10 cellular contexts compared by ENCODE assay signal in the genomic region with DNA sequence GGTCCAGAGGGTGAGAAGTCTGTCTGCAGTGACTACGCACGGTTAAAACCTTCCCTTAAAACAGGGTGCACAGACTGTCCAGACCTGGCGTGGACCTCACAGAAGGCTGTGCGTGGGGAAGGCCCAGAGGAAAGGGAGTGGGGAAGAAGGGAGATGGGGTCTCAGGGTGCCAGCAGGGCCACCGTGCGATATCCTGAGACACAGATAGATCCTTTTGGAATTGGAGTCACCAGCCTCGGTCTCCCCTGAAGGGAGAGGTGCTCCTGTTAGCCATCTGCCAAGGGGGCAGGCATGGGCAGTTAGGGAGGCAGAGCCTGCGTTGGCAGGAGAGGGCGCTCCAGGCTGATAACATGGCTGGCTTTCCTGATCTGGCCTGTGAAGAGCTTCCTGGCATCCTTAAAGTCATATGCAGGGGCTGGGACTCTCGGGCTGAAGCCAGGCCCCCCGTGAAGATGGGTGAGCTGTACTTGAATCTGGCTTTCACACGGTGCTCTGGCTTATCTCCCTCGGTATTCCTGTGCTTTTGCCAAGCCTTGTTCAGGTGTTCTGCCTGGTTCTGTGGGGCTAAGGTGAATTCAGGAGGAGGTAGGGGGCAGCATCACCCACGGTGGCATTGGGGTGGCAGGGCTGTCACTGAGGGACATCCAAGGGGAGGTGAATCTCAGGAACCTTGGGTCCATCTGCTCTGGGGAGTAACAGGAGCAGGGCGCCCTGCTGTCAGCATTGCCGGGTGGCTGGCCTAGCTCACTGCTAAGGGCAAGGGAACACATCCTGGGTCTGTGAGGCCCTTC.
DNase-seq lines count a peak whose midpoint lies in the region; ATAC-seq and TF ChIP-seq lines count a peak whose summit lies in the region.
"Had no signal": no experiment of that assay in that cellular context is flagged by ENCODE, and none has a peak within 500 bp of the region (broad histone marks: within the 10 kb centered on the region; RNA-seq: fewer than 3 reads in every experiment).

No MANE protein-coding gene starts in this region.

- H3K4me1 Mint-ChIP-seq in activated CD4-positive, alpha-beta memory T cell treated with anti-CD3 and anti-CD28 coated beads for 36 hours (ENCODE audit: low read depth) = no peaks in the 10 kb centered on the region
- no peaks in the 10 kb centered on the region for H3K4me1 Mint-ChIP-seq in activated CD4-positive, alpha-beta memory T cell treated with anti-CD3 and anti-CD28 coated beads, Interleukin-2, amount 10 ng/mL, durations not matched to agents 7 days and 5 days
- H3K4me1 Mint-ChIP-seq: activated CD4-positive, alpha-beta T cell treated with anti-CD3 and anti-CD28 coated beads, Interleukin-2, amount 10 ng/mL, durations not matched to agents 7 days and 5 days had no signal

- no peaks in the 10 kb centered on the region for H3K9me2 ChIP-seq in SK-N-SH

- DNase-seq in activated CD4-positive, alpha-beta memory T cell treated with anti-CD3 and anti-CD28 coated beads for 36 hours = peak; percentile 8
- DNase-seq in activated CD4-positive, alpha-beta memory T cell treated with anti-CD3 and anti-CD28 coated beads, Interleukin-2, amount 10 ng/mL, durations not matched to agents 7 days and 5 days = no peak
- peak; percentile 51 for DNase-seq in SK-N-SH
- peak; percentile 63 for DNase-seq in left ventricle myocardium superior
- peak; percentile 18 to 61 for DNase-seq in tibial artery
- no peak for DNase-seq in effector CD4-positive, alpha-beta T cell
- no peak for DNase-seq in BE2C
- DNase-seq: activated CD4-positive, alpha-beta T cell treated with anti-CD3 and anti-CD28 coated beads, Interleukin-2, amount 10 ng/mL, durations not matched to agents 7 days and 5 days; effector CD8-positive, alpha-beta T cell had no signal

- H4K20me1 ChIP-seq in SK-N-SH (ENCODE audit: insufficient read depth) = no peaks in the 10 kb centered on the region

- CTCF ChIA-PET in activated CD4-positive, alpha-beta memory T cell treated with anti-CD3 and anti-CD28 coated beads for 36 hours (lab: Charles Lee) = interaction anchor here (1.0 to 2.7 kb wide), 3 partner anchors 10 to 409 kb away, joined by 3 to 12 read pairs (median 3); no protein-coding TSS in a partner anchor
- CTCF ChIA-PET in activated CD4-positive, alpha-beta memory T cell treated with anti-CD3 and anti-CD28 coated beads, Interleukin-2, amount 10 ng/mL, durations not matched to agents 7 days and 5 days (lab: Charles Lee) = interaction anchor here (0.7 to 1.5 kb wide), 3 partner anchors 46 to 408 kb away, joined by 3 to 5 read pairs (median 4); no protein-coding TSS in a partner anchor
- CTCF ChIA-PET in SK-N-SH (lab: Yijun Ruan, JAX) = interaction anchor here (0.5 to 20.7 kb wide), 24 partner anchors 8 to 428 kb away, joined by 3 to 333 read pairs (median 3); no protein-coding TSS in a partner anchor

- intact Hi-C loops in activated CD4-positive, alpha-beta memory T cell treated with anti-CD3 and anti-CD28 coated beads for 36 hours (cut with micrococcal nuclease) = no loop called here
- intact Hi-C loops in left ventricle myocardium superior (cut with micrococcal nuclease) = loop anchor here (10.0 kb wide), 1 partner anchor 307 kb away; no protein-coding TSS in a partner anchor
- intact Hi-C loops in tibial artery (cut with DNase I; ENCODE audit: low total_unique reads) = loop anchor here (10.0 kb wide), 1 partner anchor 297 kb away; no protein-coding TSS in a partner anchor

- ATAC-seq in left ventricle myocardium superior = peak; percentile 85
- no peak for ATAC-seq in HG02571 (IDR thresholded peaks at IDR 0.05; ENCODE audit: unreplicated experiment)

- WGBS in SK-N-SH (ENCODE audit: low lambda C conversion rate) = 84% methylated on average over 10 of the region's 16 CpGs

- H3F3A ChIP-seq in SK-N-SH (replicated peaks; ENCODE audit: insufficient read depth) = no peaks in the 10 kb centered on the region

- no peaks in the 10 kb centered on the region for H3K9me3 Mint-ChIP-seq in activated CD4-positive, alpha-beta memory T cell treated with anti-CD3 and anti-CD28 coated beads for 36 hours
- H3K9me3 Mint-ChIP-seq in activated CD4-positive, alpha-beta memory T cell treated with anti-CD3 and anti-CD28 coated beads, Interleukin-2, amount 10 ng/mL, durations not matched to agents 7 days and 5 days = no peaks in the 10 kb centered on the region
- H3K9me3 Mint-ChIP-seq: activated CD4-positive, alpha-beta T cell treated with anti-CD3 and anti-CD28 coated beads, Interleukin-2, amount 10 ng/mL, durations not matched to agents 7 days and 5 days had no signal

- H3K4me2 ChIP-seq in SK-N-SH = no peak overlapping the region

- H3K4me1 ChIP-seq in SK-N-SH (ENCODE audit: control insufficient read depth in 1 of 2, insufficient read depth in 2 of 2, low read depth in 1 of 2, low read length in 1 of 2) (peaks cover 0 to 73% of the 10 kb centered on the region in 2 experiments; a peak in 1 of 4 replicates), tibial artery (peaks cover 0 to 29% (median 5%) of the 10 kb centered on the region in 4 donors), BE2C (peaks cover 25% of the 10 kb centered on the region)

- H3K36me3 Mint-ChIP-seq in activated CD4-positive, alpha-beta memory T cell treated with anti-CD3 and anti-CD28 coated beads for 36 hours = no peaks in the 10 kb centered on the region
- no peaks in the 10 kb centered on the region for H3K36me3 Mint-ChIP-seq in activated CD4-positive, alpha-beta memory T cell treated with anti-CD3 and anti-CD28 coated beads, Interleukin-2, amount 10 ng/mL, durations not matched to agents 7 days and 5 days (ENCODE audit: low read depth)

- TF ChIP-seq CTCF in SK-N-SH (IDR thresholded peaks at IDR 0.05) (peak; percentile 31), tibial artery (IDR thresholded peaks at IDR 0.05) (no peak), BE2C (IDR thresholded peaks at IDR 0.05; ENCODE audit: low read depth, low read length) (no peak; the same call in 1 of the 2 replicates)

- no peak overlapping the region for H3K9ac ChIP-seq in SK-N-SH

- H3K36me3 ChIP-seq in SK-N-SH (replicated peaks in 1 of 2; ENCODE audit: control insufficient read depth in 1 of 2, insufficient read depth in 2 of 2, low read length in 1 of 2) = no peaks in the 10 kb centered on the region
- peaks cover 5 to 20% (median 5%) of the 10 kb centered on the region in 3 donors for H3K36me3 ChIP-seq in tibial artery
- no peaks in the 10 kb centered on the region for H3K36me3 ChIP-seq in BE2C

- H3K79me2 ChIP-seq in SK-N-SH (ENCODE audit: insufficient read depth) = no peaks in the 10 kb centered on the region

- H3K4me3 Mint-ChIP-seq in activated CD4-positive, alpha-beta memory T cell treated with anti-CD3 and anti-CD28 coated beads for 36 hours = no peak overlapping the region
- no peak overlapping the region for H3K4me3 Mint-ChIP-seq in activated CD4-positive, alpha-beta memory T cell treated with anti-CD3 and anti-CD28 coated beads, Interleukin-2, amount 10 ng/mL, durations not matched to agents 7 days and 5 days
- H3K4me3 Mint-ChIP-seq: activated CD4-positive, alpha-beta T cell treated with anti-CD3 and anti-CD28 coated beads, Interleukin-2, amount 10 ng/mL, durations not matched to agents 7 days and 5 days had no signal

- peak overlapping the region in 1 of 2 experiments; percentile 100; a peak in 2 of 4 replicates for H3K27ac ChIP-seq in SK-N-SH (ENCODE audit: low read depth in 2 of 2, low read length in 1 of 2)
- no peak overlapping the region for H3K27ac ChIP-seq in tibial artery

- peak; percentile 70 for TF ChIP-seq RAD21 in SK-N-SH (IDR thresholded peaks at IDR 0.05; ENCODE audit: low read length)

- no peak overlapping the region for H3K27ac Mint-ChIP-seq in activated CD4-positive, alpha-beta memory T cell treated with anti-CD3 and anti-CD28 coated beads for 36 hours
- H3K27ac Mint-ChIP-seq in activated CD4-positive, alpha-beta memory T cell treated with anti-CD3 and anti-CD28 coated beads, Interleukin-2, amount 10 ng/mL, durations not matched to agents 7 days and 5 days = no peak overlapping the region
- H3K27ac Mint-ChIP-seq: activated CD4-positive, alpha-beta T cell treated with anti-CD3 and anti-CD28 coated beads, Interleukin-2, amount 10 ng/mL, durations not matched to agents 7 days and 5 days had no signal

- POLR2A ChIA-PET in activated CD4-positive, alpha-beta memory T cell treated with anti-CD3 and anti-CD28 coated beads for 36 hours (lab: Charles Lee) = interaction anchor here (0.6 kb wide), 1 partner anchor 828 kb away, joined by 3 read pairs; no protein-coding TSS in a partner anchor
- POLR2A ChIA-PET in activated CD4-positive, alpha-beta memory T cell treated with anti-CD3 and anti-CD28 coated beads, Interleukin-2, amount 10 ng/mL, durations not matched to agents 7 days and 5 days (lab: Charles Lee) = no interaction called here
- POLR2A ChIA-PET in SK-N-SH (lab: Yijun Ruan, JAX) = interaction anchor here (0.7 to 1.4 kb wide), 6 partner anchors 14 to 191 kb away, joined by 3 to 5 read pairs (median 3); no protein-coding TSS in a partner anchor

- H3K9me3 ChIP-seq in SK-N-SH = no peaks in the 10 kb centered on the region
- no peaks in the 10 kb centered on the region for H3K9me3 ChIP-seq in tibial artery
- H3K9me3 ChIP-seq in BE2C = no peaks in the 10 kb centered on the region

- TF ChIP-seq EP300 in SK-N-SH (IDR thresholded peaks at IDR 0.05; ENCODE audit: borderline replicate concordance in 1 of 2, low read depth in 1 of 2, low read length in 1 of 2) = no peak

- no peak overlapping the region for H2AFZ ChIP-seq in SK-N-SH (ENCODE audit: low read depth)

- no peaks in the 10 kb centered on the region for H3K27me3 Mint-ChIP-seq in activated CD4-positive, alpha-beta memory T cell treated with anti-CD3 and anti-CD28 coated beads for 36 hours
- no peaks in the 10 kb centered on the region for H3K27me3 Mint-ChIP-seq in activated CD4-positive, alpha-beta memory T cell treated with anti-CD3 and anti-CD28 coated beads, Interleukin-2, amount 10 ng/mL, durations not matched to agents 7 days and 5 days
- H3K27me3 Mint-ChIP-seq: activated CD4-positive, alpha-beta T cell treated with anti-CD3 and anti-CD28 coated beads, Interleukin-2, amount 10 ng/mL, durations not matched to agents 7 days and 5 days had no signal

- H3K4me3 ChIP-seq in SK-N-SH (ENCODE audit: low read depth in 2 of 2, low read length in 1 of 2) (no peak overlapping the region), tibial artery (no peak overlapping the region), BE2C (ENCODE audit: low read depth, low read length) (no peak overlapping the region)

- H3K27me3 ChIP-seq in SK-N-SH (ENCODE audit: insufficient read depth) = no peaks in the 10 kb centered on the region
- H3K27me3 ChIP-seq in tibial artery = no peaks in the 10 kb centered on the region
- no peaks in the 10 kb centered on the region for H3K27me3 ChIP-seq in BE2C

TF ChIP-seq in SK-N-SH, 30 proteins besides CTCF, POLR2A, EP300 and RAD21 (continues in another document):
- TF ChIP-seq FOXJ3 (CRISPR knock-in tag; IDR thresholded peaks at IDR 0.05) (peak; percentile 63; the same call in 1 of the 2 replicates), MXI1 (IDR thresholded peaks at IDR 0.05; ENCODE audit: low read depth, low read length) (no peak)

Comparison
In these comparisons a context has a peak if more than half of its experiments do, and no peak if none do; other contexts are left out.
1. DNase-seq: peak in activated CD4-positive, alpha-beta memory T cell treated with anti-CD3 and anti-CD28 coated beads for 36 hours (single experiment), SK-N-SH (single experiment), left ventricle myocardium superior (single experiment) and tibial artery (2 of 2); none in activated CD4-positive, alpha-beta memory T cell treated with anti-CD3 and anti-CD28 coated beads, Interleukin-2, amount 10 ng/mL, durations not matched to agents 7 days and 5 days (single experiment), effector CD4-positive, alpha-beta T cell (single experiment) and BE2C (single experiment).